In genomic region chr11:44866301-44866700, GRCh38 we compare ENCODE assay signal across 18 cellular contexts.
DNase-seq lines count a peak whose midpoint lies in the region; ATAC-seq, FAIRE-seq and TF ChIP-seq lines count a peak whose summit lies in the region.
"Had no signal": no experiment of that assay in that cellular context is flagged by ENCODE, and none has a peak within 500 bp of the region (broad histone marks: within the 10 kb centered on the region; RNA-seq: fewer than 3 reads in every experiment).

No MANE protein-coding gene starts in this region.

- no peak overlapping the region for H4K5ac ChIP-seq in IMR-90 (ENCODE audit: low read depth, low read length)

- no peak overlapping the region for H2AK5ac ChIP-seq in IMR-90 (ENCODE audit: low read depth, low read length)

- H3K9ac ChIP-seq in IMR-90 (ENCODE audit: low read depth, low read length) = no peak overlapping the region
- H3K9ac ChIP-seq in NT2/D1 (ENCODE audit: insufficient read length, low read depth) = peak overlapping the region; percentile 4

- H3K79me1 ChIP-seq in IMR-90 (ENCODE audit: low read depth in 1 of 2, low read length in 2 of 2) = no peaks in the 10 kb centered on the region

- no peaks in the 10 kb centered on the region for H4K20me1 ChIP-seq in IMR-90 (ENCODE audit: insufficient read depth, low read length)

- no peak overlapping the region for H3K14ac ChIP-seq in IMR-90 (replicated peaks; ENCODE audit: low read depth, low read length)

- H2BK120ac ChIP-seq in IMR-90 (ENCODE audit: low read depth, low read length) = no peak overlapping the region

- no peak overlapping the region for H2BK20ac ChIP-seq in IMR-90 (ENCODE audit: low read depth, low read length)

- H3K4me3 ChIP-seq in IMR-90 (ENCODE audit: insufficient read depth, low read depth, low read length) = no peak overlapping the region
- no peak overlapping the region for H3K4me3 ChIP-seq in NT2/D1 (ENCODE audit: insufficient read length, low read depth)
- H3K4me3 ChIP-seq: GM23338, SK-N-MC had no signal

- H3K9me3 ChIP-seq in IMR-90 (ENCODE audit: control insufficient read depth, insufficient read depth, low read length) = no peaks in the 10 kb centered on the region
- no peaks in the 10 kb centered on the region for H3K9me3 ChIP-seq in NT2/D1 (ENCODE audit: insufficient read depth, low read length)
- H3K9me3 ChIP-seq: Caco-2 had no signal

- H3K56ac ChIP-seq in IMR-90 (ENCODE audit: extremely low read depth, insufficient read depth, low read length) = no peak overlapping the region

- TF ChIP-seq POLR2A in IMR-90 (IDR thresholded peaks at IDR 0.05; ENCODE audit: low read depth, low read length) (no peak), GM12891 (IDR thresholded peaks at IDR 0.05; ENCODE audit: low read depth, low read length) (no peak)

- no TSS peak for BruUV-seq in IMR-90 (replicated peaks; lab: Mats Ljungman, UMichigan)

- no peak overlapping the region; the same call in 1 of the 2 replicates for H4K91ac ChIP-seq in IMR-90 (ENCODE audit: insufficient read depth, low read depth, low read length)

- dilution Hi-C loops in IMR-90 (cut with HindIII; ENCODE audit: low sequenced_read_pairs, unreplicated experiment) = no loop called here

- peaks cover 12% of the 10 kb centered on the region for H3K9me1 ChIP-seq in IMR-90 (ENCODE audit: insufficient read depth, low read length)

- no peak overlapping the region for H2BK5ac ChIP-seq in IMR-90 (ENCODE audit: low read depth, low read length, poor library complexity, severe bottlenecking)

- no peak overlapping the region for H3K27ac ChIP-seq in IMR-90 (ENCODE audit: insufficient read depth, low read length)
- H3K27ac ChIP-seq: 22Rv1, SK-N-MC had no signal

- no peak overlapping the region for H4K8ac ChIP-seq in IMR-90 (ENCODE audit: low read depth in 2 of 2, low read length in 2 of 2)

- H3K4me1 ChIP-seq in IMR-90 (ENCODE audit: control insufficient read depth, insufficient read depth, low read length) = peaks cover 23% of the 10 kb centered on the region
- H3K4me1 ChIP-seq in NT2/D1 (ENCODE audit: insufficient read depth, insufficient read length) = peaks cover 41% of the 10 kb centered on the region

- H2BK15ac ChIP-seq in IMR-90 (ENCODE audit: low read depth, low read length) = no peak overlapping the region

- TF ChIP-seq RAD21 in IMR-90 (IDR thresholded peaks at IDR 0.05; ENCODE audit: low read length) = no peak

- peaks cover 11% of the 10 kb centered on the region for H3K27me3 ChIP-seq in IMR-90 (ENCODE audit: control insufficient read depth, insufficient read depth, low read length)
- no peaks in the 10 kb centered on the region for H3K27me3 ChIP-seq in NT2/D1 (ENCODE audit: insufficient read depth, insufficient read length)

- no peak overlapping the region for H2AK9ac ChIP-seq in IMR-90 (replicated peaks; ENCODE audit: low read depth, low read length, poor library complexity)

- no peak overlapping the region for H2AFZ ChIP-seq in IMR-90 (replicated peaks; ENCODE audit: low read length, poor library complexity)
- H2AFZ ChIP-seq: GM23338 had no signal

- FAIRE-seq in GM12891 (lab: Jason Lieb, UNC) = no peak

- H3K36me3 ChIP-seq in IMR-90 (ENCODE audit: control insufficient read depth, insufficient read depth, low read length) = no peaks in the 10 kb centered on the region
- H3K36me3 ChIP-seq in NT2/D1 (ENCODE audit: insufficient read depth, insufficient read length, low read length) = peaks cover 23% of the 10 kb centered on the region

- no peak overlapping the region for H3K18ac ChIP-seq in IMR-90 (ENCODE audit: low read depth, low read length)

- H3K23ac ChIP-seq in IMR-90 (ENCODE audit: low read depth, low read length) = no peak overlapping the region

- 0 out of 2 replicates have a peak overlapping the region, but pooled peaks have one; percentile 6 for H3K4ac ChIP-seq in IMR-90 (ENCODE audit: low read depth, low read length)

- ATAC-seq in IMR-90 (ENCODE audit: low read depth) = no peak
- no peak for ATAC-seq in HG02885 (IDR thresholded peaks at IDR 0.05; ENCODE audit: poor library complexity, unreplicated experiment)
- ATAC-seq in GM19455 (IDR thresholded peaks at IDR 0.05; ENCODE audit: unreplicated experiment) = no peak
- ATAC-seq: GM23338 had no signal

- CTCF ChIA-PET in IMR-90 (lab: Yijun Ruan, JAX) = interaction anchor here (1.4 kb wide), 1 partner anchor 9 kb away, joined by 3 read pairs; no protein-coding TSS in a partner anchor

- in situ Hi-C loops in IMR-90 (cut with MboI; ENCODE audit: low sequenced_read_pairs) = no loop called here

- no peak for TF ChIP-seq CTCF in IMR-90 (conservative IDR thresholded peaks at IDR 0.05; ENCODE audit: low read depth, low read length)

- intact Hi-C loops in IMR-90 (cut with micrococcal nuclease) = loop anchor here (5.0 kb wide), 1 partner anchor 74 kb away; no protein-coding TSS in a partner anchor

- DNase-seq in NCI-H2171 treated with DMSO at 0.1 percent for 48 hours (lab: John Stamatoyannopoulos, UW) (peak; percentile 62), NCI-H2171 (lab: John Stamatoyannopoulos, UW) (no peak), IMR-90 (no peak), NT2/D1 (ENCODE audit: low read depth, low spot score) (no peak), myocyte (ENCODE audit: low read depth) (peak; percentile 76), GM12891 (ENCODE audit: insufficient read length, low spot score) (no peak)
- DNase-seq: Caco-2; CD4-positive, CD25-positive, alpha-beta regulatory T cell; DMS53; KG1; NCI-H1048; NCI-H1694 treated with DMSO at 0.1 percent for 48 hours; NCI-H774 had no signal

- POLR2A ChIA-PET in IMR-90 (lab: Charles Lee; ENCODE audit: unreplicated experiment) = no interaction called here

- H3K4me2 ChIP-seq in IMR-90 (ENCODE audit: low read depth, low read length) = no peak overlapping the region
- H3K4me2 ChIP-seq: GM23338 had no signal

- 100% methylated on average over 1 of the region's 6 CpGs; no CpG with 5 or more reads in 1 of the 2 experiments for WGBS in IMR-90 (ENCODE audit: extremely low coverage in 2 of 2, insufficient read length in 1 of 2), 2 experiments

TF ChIP-seq in IMR-90, 13 proteins besides CTCF, POLR2A, EP300 and RAD21:
- no peak for TF ChIP-seq RCOR1 (IDR thresholded peaks at IDR 0.05; ENCODE audit: insufficient replicate concordance, low read length)
- TF ChIP-seq MAFK (IDR thresholded peaks at IDR 0.05; ENCODE audit: low read depth, low read length) = no peak
- no peak for TF ChIP-seq FOS (IDR thresholded peaks at IDR 0.05; ENCODE audit: low read depth, low read length)
- TF ChIP-seq ELK1 (IDR thresholded peaks at IDR 0.05; ENCODE audit: borderline replicate concordance, low read depth, low read length) = no peak
- TF ChIP-seq BHLHE40 (IDR thresholded peaks at IDR 0.05; ENCODE audit: low read depth, low read length) = no peak
- TF ChIP-seq, protein P1, sequence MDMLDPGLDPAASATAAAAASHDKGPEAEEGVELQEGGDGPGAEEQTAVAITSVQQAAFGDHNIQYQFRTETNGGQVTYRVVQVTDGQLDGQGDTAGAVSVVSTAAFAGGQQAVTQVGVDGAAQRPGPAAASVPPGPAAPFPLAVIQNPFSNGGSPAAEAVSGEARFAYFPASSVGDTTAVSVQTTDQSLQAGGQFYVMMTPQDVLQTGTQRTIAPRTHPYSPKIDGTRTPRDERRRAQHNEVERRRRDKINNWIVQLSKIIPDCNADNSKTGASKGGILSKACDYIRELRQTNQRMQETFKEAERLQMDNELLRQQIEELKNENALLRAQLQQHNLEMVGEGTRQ (IDR thresholded peaks at IDR 0.05; ENCODE audit: low read depth, low read length) = no peak
- TF ChIP-seq CHD1 (IDR thresholded peaks at IDR 0.05; ENCODE audit: low read depth, low read length) = no peak
- no peak for TF ChIP-seq NFE2L2 (IDR thresholded peaks at IDR 0.05; ENCODE audit: low read depth, low read length)

TF ChIP-seq in GM12891, 5 proteins besides CTCF, POLR2A, EP300 and RAD21:
- TF ChIP-seq PAX5 (IDR thresholded peaks at IDR 0.05; ENCODE audit: insufficient read depth, low read length, severe bottlenecking) (no peak), TAF1 (IDR thresholded peaks at IDR 0.05; ENCODE audit: low read depth, low read length) (no peak), SPI1 (IDR thresholded peaks at IDR 0.05; ENCODE audit: low read depth, low read length) (no peak), POLR2AphosphoS5 (IDR thresholded peaks at IDR 0.05; ENCODE audit: low read depth, low read length) (no peak), POU2F2 (IDR thresholded peaks at IDR 0.05; ENCODE audit: low read depth, low read length) (no peak)

Comparison
In these comparisons a context has a peak if more than half of its experiments do, and no peak if none do; other contexts are left out.
1. DNase-seq: peak in NCI-H2171 treated with DMSO at 0.1 percent for 48 hours (single experiment) and myocyte (single experiment); none in NCI-H2171 (single experiment), IMR-90 (single experiment), NT2/D1 (single experiment) and GM12891 (single experiment).